Comparison of ENCODE assay signal across 8 cellular contexts in genomic region chr20:34129518-34130162, GRCh38. TPM values are rescaled to one million over a fixed set of nuclear protein-coding genes. Genes with fewer than 3 reads are reported as not detected.
A peak's percentile ranks its signal among the peaks of the same experiment; 100 is the strongest.
DNase-seq lines count a peak whose midpoint lies in the region; ATAC-seq and TF ChIP-seq lines count a peak whose summit lies in the region.

No MANE protein-coding gene starts in this region.

- H3K79me2 ChIP-seq in parathyroid adenoma, result no peaks in the 10 kb centered on the region

- H3K4me3 ChIP-seq in SJCRH30, result no peak overlapping the region
- no peak overlapping the region for H3K4me3 ChIP-seq in gastroesophageal sphincter
- no peak overlapping the region for H3K4me3 ChIP-seq in parathyroid adenoma (ENCODE audit: low read depth, low read length)

- H3K36me3 ChIP-seq in SJCRH30 (no peaks in the 10 kb centered on the region), gastroesophageal sphincter (no peaks in the 10 kb centered on the region), parathyroid adenoma (ENCODE audit: control insufficient read depth, insufficient read depth, low read length) (no peaks in the 10 kb centered on the region)

- H3K9me3 ChIP-seq in SJCRH30 (replicated peaks) (no peaks in the 10 kb centered on the region), gastroesophageal sphincter (no peaks in the 10 kb centered on the region), parathyroid adenoma (ENCODE audit: control insufficient read depth, low read length) (no peaks in the 10 kb centered on the region)

- CTCF ChIA-PET in GM10248 (lab: Yijun Ruan, JAX), result interaction anchor here (0.7 to 2.2 kb wide), 22 partner anchors 8 to 439 kb away, joined by 3 to 20 read pairs (median 4); partner anchors contain the start of gene EIF2S2

- no peaks in the 10 kb centered on the region for H3K4me1 ChIP-seq in SJCRH30
- H3K4me1 ChIP-seq in gastroesophageal sphincter, result peaks cover 0 to 5% (median 0%) of the 10 kb centered on the region in 3 donors
- H3K4me1 ChIP-seq in parathyroid adenoma, result no peaks in the 10 kb centered on the region

- no peak for TF ChIP-seq POLR2A in gastroesophageal sphincter (IDR thresholded peaks at IDR 0.05)

- POLR2A ChIA-PET in GM10248 (lab: Yijun Ruan, JAX), result no interaction called here

- TF ChIP-seq CTCF in GM10248 (IDR thresholded peaks at IDR 0.05; ENCODE audit: control extremely low read depth, extremely low read depth, low read depth, missing control alignments), result peak; percentile 83
- TF ChIP-seq CTCF in gastroesophageal sphincter (IDR thresholded peaks at IDR 0.05), result peak; percentile 72 to 92 (median 84)
- TF ChIP-seq CTCF in parathyroid adenoma (IDR thresholded peaks at IDR 0.05), result peak; percentile 93

- H3K9ac ChIP-seq in parathyroid adenoma, result no peak overlapping the region

- TF ChIP-seq EP300 in gastroesophageal sphincter (IDR thresholded peaks at IDR 0.05), result no peak

- 0% methylated on average over 8 of the region's 10 CpGs for WGBS in gastroesophageal sphincter (ENCODE audit: low coverage in 1 of 2), 2 donors

- ATAC-seq in gastroesophageal sphincter (peak; percentile 72), HG02870 (IDR thresholded peaks at IDR 0.05; ENCODE audit: unreplicated experiment) (no peak), HG03439 (IDR thresholded peaks at IDR 0.05; ENCODE audit: unreplicated experiment) (no peak)

- H3K27me3 ChIP-seq in SJCRH30 (no peaks in the 10 kb centered on the region), gastroesophageal sphincter (peaks cover 6% of the 10 kb centered on the region), parathyroid adenoma (ENCODE audit: control insufficient read depth, insufficient read depth, low read length) (no peaks in the 10 kb centered on the region)

- peak overlapping the region; percentile 56 for H2AFZ ChIP-seq in parathyroid adenoma

- H3K27ac ChIP-seq in SJCRH30 (no peak overlapping the region), gastroesophageal sphincter (no peak overlapping the region), parathyroid adenoma (no peak overlapping the region)

- DNase-seq in GM10248 (ENCODE audit: extremely low spot score), result peak; percentile 76
- peak; percentile 12 for DNase-seq in NCI-H1048 (lab: John Stamatoyannopoulos, UW)
- peak; percentile 72 to 91 for DNase-seq in SJCRH30
- peak; percentile 7 to 22 (median 14) for DNase-seq in activated naive CD4-positive, alpha-beta T cell (lab: John Stamatoyannopoulos, UW)

- peak overlapping the region; percentile 36 for H3K4me2 ChIP-seq in parathyroid adenoma (ENCODE audit: low read length)

RNA-seq across cellular contexts. Expression of gene EIF2S2, which starts 17.6 kb away (rescaled TPM):
- 122 and 137 TPM in 2 replicates for total RNA-seq in SJCRH30 (2014; rRNA removed; shearing (Covaris generic))
- total RNA-seq in gastroesophageal sphincter, result 10 to 100 TPM; 44.4 to 65.6 (median 56.8) TPM

Comparison
In these comparisons a context has a peak if more than half of its experiments do, and no peak if none do; other contexts are left out.
1. DNase-seq: peak in every context shown above with its lines; median percentile 82 in SJCRH30; 76 in GM10248; 14 in activated naive CD4-positive, alpha-beta T cell; 12 in NCI-H1048.